Comparison of ENCODE assay signal across 8 cellular contexts in genomic region chr19:409515-410242, GRCh38. TPM values are rescaled to one million over a fixed set of nuclear protein-coding genes. Genes with fewer than 3 reads are reported as not detected.
DNase-seq lines count a peak whose midpoint lies in the region; ATAC-seq and TF ChIP-seq lines count a peak whose summit lies in the region.

No MANE protein-coding gene starts in this region.

- H3K36me3 ChIP-seq in right atrium auricular region (no peaks in the 10 kb centered on the region), spleen (no peaks in the 10 kb centered on the region)

- H3K4me1 Mint-ChIP-seq in T-cell: peaks cover 6 to 7% (median 6%) of the 10 kb centered on the region in 3 donors

- POLR2A ChIA-PET in T-cell (lab: Charles Lee): no interaction called here

- H3K27ac Mint-ChIP-seq in T-cell: no peak overlapping the region

- H3K27ac ChIP-seq in right atrium auricular region: no peak overlapping the region
- H3K27ac ChIP-seq in spleen: no peak overlapping the region

- no peaks in the 10 kb centered on the region for H3K9me3 Mint-ChIP-seq in T-cell

- H3K36me3 Mint-ChIP-seq in T-cell: no peaks in the 10 kb centered on the region

- ATAC-seq in T-cell (replicated peaks in 1 of 4) (peak; percentile 32 to 66 (median 52)), HG02763 (IDR thresholded peaks at IDR 0.05; ENCODE audit: unreplicated experiment) (no peak)

- peak overlapping the region; percentile 71 to 82 (median 77) for H3K4me3 Mint-ChIP-seq in T-cell

- peaks cover 0 to 26% of the 10 kb centered on the region in 2 donors for H3K27me3 Mint-ChIP-seq in T-cell

- TF ChIP-seq CTCF in right atrium auricular region (IDR thresholded peaks at IDR 0.05): no peak
- no peak for TF ChIP-seq CTCF in spleen (IDR thresholded peaks at IDR 0.05 in 8 of 11, conservative IDR thresholded peaks at IDR 0.05 in 3 of 11)

- H3K9me3 ChIP-seq in right atrium auricular region (no peaks in the 10 kb centered on the region), spleen (no peaks in the 10 kb centered on the region)

- intact Hi-C loops in spleen (cut with DNase I; ENCODE audit: low total_unique reads): no loop called here

- H3K4me1 ChIP-seq in right atrium auricular region (peaks cover 0 to 21% of the 10 kb centered on the region in 2 donors), spleen (peaks cover 5 to 30% (median 22%) of the 10 kb centered on the region in 6 donors)

- 2 to 9% (median 7%) methylated on average over 17 to 23 of the region's 23 CpGs for WGBS in spleen, 5 donors

- DNase-seq in DMS53 (lab: John Stamatoyannopoulos, UW) (peak; percentile 45), DMS53 treated with DMSO at 0.1 percent for 48 hours (lab: John Stamatoyannopoulos, UW; ENCODE audit: unreplicated experiment) (no peak), T-cell (peak in 2 of 34 experiments; percentile 4 to 10), right atrium auricular region (ENCODE audit: low spot score) (no peak), spleen (peak; percentile 58), NOMO-1 treated with DMSO at 0.1 percent for 48 hours (lab: John Stamatoyannopoulos, UW; ENCODE audit: unreplicated experiment) (no peak), activated gamma-delta T cell (lab: John Stamatoyannopoulos, UW) (no peak)

- no peak for TF ChIP-seq POLR2A in spleen (IDR thresholded peaks at IDR 0.05)

- peak overlapping the region; percentile 41 to 53 for H3K4me3 ChIP-seq in right atrium auricular region
- peak overlapping the region; percentile 21 to 68 (median 36) for H3K4me3 ChIP-seq in spleen

- H3K27me3 ChIP-seq in right atrium auricular region: peaks cover 0 to 11% of the 10 kb centered on the region in 2 donors
- peaks cover 0 to 78% (median 56%) of the 10 kb centered on the region in 7 donors for H3K27me3 ChIP-seq in spleen (replicated peaks in 1 of 7)

- CTCF ChIA-PET in T-cell (lab: Charles Lee): interaction anchor here in 1 of 2 donors (1.8 kb wide), 1 partner anchor 102 kb away, joined by 3 read pairs; no protein-coding TSS in a partner anchor

RNA-seq across cellular contexts. Expression of gene C2CD4C, which starts 0.7 kb away (rescaled TPM):
- total RNA-seq in T-cell: under 1 TPM in 1 of 5 donors, not detected in 4; 0.06 TPM
- under 1 TPM; 0.26 to 0.55 TPM for total RNA-seq in right atrium auricular region
- total RNA-seq in spleen: 1 to 10 TPM in 2 of 7 donors, under 1 TPM in 4, not detected in 1; 0.23 to 2.1 (median 0.85) TPM
- polyA plus RNA-seq in spleen: under 1 TPM; 0.26 to 0.91 (median 0.67) TPM

RNA-seq across cellular contexts. Expression of gene SHC2, which starts 51.2 kb away (rescaled TPM):
- total RNA-seq in T-cell (1 to 10 TPM in 4 of 5 donors, under 1 TPM in 1; 0.66 to 4.4 (median 3.4) TPM), right atrium auricular region (10 to 100 TPM in 1 of 2 donors, 1 to 10 TPM in 1; 9.6 to 26.8 TPM), spleen (10 to 100 TPM; 25.5 to 90.1 (median 43.2) TPM)
- polyA plus RNA-seq in spleen: 100 to 1,000 TPM in 1 of 3 donors, 10 to 100 TPM in 2; 19.6 to 123 (median 78.5) TPM

Comparison
In these comparisons a context has a peak if more than half of its experiments do, and no peak if none do; other contexts are left out.
1. DNase-seq: peak in DMS53 (single experiment) and spleen (single experiment); none in DMS53 treated with DMSO at 0.1 percent for 48 hours (single experiment), right atrium auricular region (single experiment), NOMO-1 treated with DMSO at 0.1 percent for 48 hours (single experiment) and activated gamma-delta T cell (single experiment).